Comparison of ENCODE assay signal across 1 cellular context in the genomic region with DNA sequence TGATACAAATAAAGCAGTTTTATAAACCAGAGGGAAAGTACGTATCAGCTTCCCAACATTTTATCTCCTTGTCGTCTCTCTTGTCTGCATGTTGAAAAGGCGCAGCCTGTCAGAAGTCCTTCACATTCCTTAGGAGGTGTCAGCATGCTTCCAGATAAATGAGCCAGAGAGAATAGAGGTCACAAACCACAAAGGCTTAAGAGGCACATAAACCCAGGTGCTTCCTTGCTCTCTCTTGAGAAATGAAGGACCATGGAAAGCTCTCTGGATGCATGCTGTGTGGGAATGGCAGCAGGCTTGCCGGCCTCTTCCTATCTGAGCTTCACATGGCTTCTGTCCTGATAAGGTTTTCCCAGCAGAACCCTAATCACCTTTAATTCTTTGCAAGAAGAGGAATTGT.
TF ChIP-seq lines count a peak whose summit lies in the region.

No MANE protein-coding gene starts in this region.

TF ChIP-seq in WTC11, 78 proteins besides CTCF, POLR2A, EP300 and RAD21 (continued from another document):
- TF ChIP-seq, protein P1, sequence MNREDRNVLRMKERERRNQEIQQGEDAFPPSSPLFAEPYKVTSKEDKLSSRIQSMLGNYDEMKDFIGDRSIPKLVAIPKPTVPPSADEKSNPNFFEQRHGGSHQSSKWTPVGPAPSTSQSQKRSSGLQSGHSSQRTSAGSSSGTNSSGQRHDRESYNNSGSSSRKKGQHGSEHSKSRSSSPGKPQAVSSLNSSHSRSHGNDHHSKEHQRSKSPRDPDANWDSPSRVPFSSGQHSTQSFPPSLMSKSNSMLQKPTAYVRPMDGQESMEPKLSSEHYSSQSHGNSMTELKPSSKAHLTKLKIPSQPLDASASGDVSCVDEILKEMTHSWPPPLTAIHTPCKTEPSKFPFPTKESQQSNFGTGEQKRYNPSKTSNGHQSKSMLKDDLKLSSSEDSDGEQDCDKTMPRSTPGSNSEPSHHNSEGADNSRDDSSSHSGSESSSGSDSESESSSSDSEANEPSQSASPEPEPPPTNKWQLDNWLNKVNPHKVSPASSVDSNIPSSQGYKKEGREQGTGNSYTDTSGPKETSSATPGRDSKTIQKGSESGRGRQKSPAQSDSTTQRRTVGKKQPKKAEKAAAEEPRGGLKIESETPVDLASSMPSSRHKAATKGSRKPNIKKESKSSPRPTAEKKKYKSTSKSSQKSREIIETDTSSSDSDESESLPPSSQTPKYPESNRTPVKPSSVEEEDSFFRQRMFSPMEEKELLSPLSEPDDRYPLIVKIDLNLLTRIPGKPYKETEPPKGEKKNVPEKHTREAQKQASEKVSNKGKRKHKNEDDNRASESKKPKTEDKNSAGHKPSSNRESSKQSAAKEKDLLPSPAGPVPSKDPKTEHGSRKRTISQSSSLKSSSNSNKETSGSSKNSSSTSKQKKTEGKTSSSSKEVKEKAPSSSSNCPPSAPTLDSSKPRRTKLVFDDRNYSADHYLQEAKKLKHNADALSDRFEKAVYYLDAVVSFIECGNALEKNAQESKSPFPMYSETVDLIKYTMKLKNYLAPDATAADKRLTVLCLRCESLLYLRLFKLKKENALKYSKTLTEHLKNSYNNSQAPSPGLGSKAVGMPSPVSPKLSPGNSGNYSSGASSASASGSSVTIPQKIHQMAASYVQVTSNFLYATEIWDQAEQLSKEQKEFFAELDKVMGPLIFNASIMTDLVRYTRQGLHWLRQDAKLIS (CRISPR knock-in tag; IDR thresholded peaks at IDR 0.05; ENCODE audit: borderline replicate concordance) = no peak
